ENCODE assay signal across 24 cellular contexts in the genomic region with DNA sequence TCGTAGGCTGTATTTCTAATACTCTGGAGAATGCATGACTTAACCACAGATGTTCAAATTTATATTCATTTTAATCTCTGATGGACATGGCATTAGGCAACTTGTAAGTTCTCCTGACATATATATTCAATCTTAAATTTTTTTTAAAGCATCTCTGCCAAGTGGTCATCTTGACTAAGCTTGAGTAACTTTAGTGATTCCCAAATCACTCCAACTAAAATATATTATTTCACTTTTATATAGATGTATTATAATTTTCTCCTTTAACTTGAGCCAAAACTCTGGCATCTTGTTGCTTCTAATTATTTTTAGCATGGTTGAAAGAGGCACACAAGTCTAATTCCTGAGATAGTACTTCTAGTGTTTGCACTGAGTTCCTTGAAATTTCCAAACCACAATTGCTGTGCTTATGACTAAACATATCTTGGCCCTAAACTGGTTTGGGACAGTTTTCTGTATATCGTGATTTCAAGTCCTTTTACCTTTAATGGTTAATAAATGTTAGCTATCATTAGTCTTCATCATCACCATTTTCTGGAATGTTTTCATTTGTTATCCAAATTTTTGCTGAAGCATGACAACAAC. TPM values are rescaled to one million over a fixed set of nuclear protein-coding genes. Genes with fewer than 3 reads are reported as not detected.
DNase-seq lines count a peak whose midpoint lies in the region; ATAC-seq, FAIRE-seq and TF ChIP-seq lines count a peak whose summit lies in the region.
"Had no signal": no experiment of that assay in that cellular context is flagged by ENCODE, and none has a peak within 500 bp of the region (broad histone marks: within the 10 kb centered on the region; RNA-seq: fewer than 3 reads in every experiment).

No MANE protein-coding gene starts in this region.

- H3F3A ChIP-seq in GM23248 (ENCODE audit: insufficient read depth): no peaks in the 10 kb centered on the region

- H3K4me1 ChIP-seq in GM23248 (ENCODE audit: insufficient read depth) (no peaks in the 10 kb centered on the region), astrocyte (ENCODE audit: insufficient read depth, low read length) (no peaks in the 10 kb centered on the region), fibroblast of lung (ENCODE audit: control insufficient read depth, extremely low read depth, insufficient read depth, low read length) (no peaks in the 10 kb centered on the region)

- H3K4me1 Mint-ChIP-seq in astrocyte (ENCODE audit: low read depth, unreplicated experiment): no peaks in the 10 kb centered on the region
- no peaks in the 10 kb centered on the region for H3K4me1 Mint-ChIP-seq in activated T-cell treated with anti-CD3 and anti-CD28 coated beads, Interleukin-2, amount 50 U/mL, for 4 hours (ENCODE audit: low read depth)

- WGBS in GM23248 (ENCODE audit: low coverage in 1 of 2, low lambda C conversion rate in 2 of 2, missing lambda C conversion rate in 2 of 2), 2 experiments: 57 to 69% methylated on average over 2 of the region's 2 CpGs

- H3K36me3 Mint-ChIP-seq in astrocyte (ENCODE audit: low read depth, unreplicated experiment): no peaks in the 10 kb centered on the region
- H3K36me3 Mint-ChIP-seq in activated T-cell treated with anti-CD3 and anti-CD28 coated beads, Interleukin-2, amount 50 U/mL, for 4 hours (ENCODE audit: insufficient read depth): no peaks in the 10 kb centered on the region
- H3K36me3 Mint-ChIP-seq: CD4-positive, alpha-beta memory T cell had no signal

- H3K4me3 ChIP-seq in GM23248 (no peak overlapping the region), astrocyte (ENCODE audit: insufficient read depth, low read depth, low read length) (no peak overlapping the region), fibroblast of lung (replicated peaks in 1 of 4; ENCODE audit: control extremely low read depth in 1 of 4, insufficient read depth in 1 of 4, low read depth in 3 of 4, low read length in 4 of 4) (no peak overlapping the region), fibroblast of the aortic adventitia (ENCODE audit: low read depth, low read length) (no peak overlapping the region)
- H3K4me3 ChIP-seq: GM23338 had no signal

- H4K20me1 ChIP-seq in GM23248 (ENCODE audit: insufficient read depth): no peaks in the 10 kb centered on the region
- H4K20me1 ChIP-seq in astrocyte (ENCODE audit: insufficient read depth, low read length): no peaks in the 10 kb centered on the region
- no peaks in the 10 kb centered on the region for H4K20me1 ChIP-seq in fibroblast of lung (ENCODE audit: control insufficient read depth, extremely low read depth, insufficient read depth, low read length)

- DNase-seq in GM23248: peak; percentile 22
- peak; percentile 16 for DNase-seq in astrocyte (ENCODE audit: low read depth)
- peak; percentile 26 to 43 for DNase-seq in fibroblast of lung (ENCODE audit: low read depth in 2 of 2)
- DNase-seq in fibroblast of the aortic adventitia (ENCODE audit: low read depth): peak; percentile 72
- DNase-seq in AG20443 (ENCODE audit: low spot score): no peak
- no peak for DNase-seq in activated T-cell treated with anti-CD3 and anti-CD28 coated beads, Interleukin-2, amount 50 U/mL, for 4 hours
- no peak for DNase-seq in posterior cingulate gyrus
- DNase-seq: AML-193; C1 segment of cervical spinal cord; Calu3; CD4-positive, alpha-beta memory T cell; COR-L47; DMS53; DMS79 treated with DMSO at 0.1 percent for 48 hours; GF-D8; H9 had no signal

- H3K36me3 ChIP-seq in GM23248 (ENCODE audit: low read depth): no peaks in the 10 kb centered on the region
- no peaks in the 10 kb centered on the region for H3K36me3 ChIP-seq in astrocyte (ENCODE audit: insufficient read depth, low read length)
- no peaks in the 10 kb centered on the region for H3K36me3 ChIP-seq in fibroblast of lung (ENCODE audit: control insufficient read depth, insufficient read depth, low read length)

- peaks cover 5% of the 10 kb centered on the region for H3K27me3 Mint-ChIP-seq in astrocyte (ENCODE audit: low read depth, unreplicated experiment)
- H3K27me3 Mint-ChIP-seq in activated T-cell treated with anti-CD3 and anti-CD28 coated beads, Interleukin-2, amount 50 U/mL, for 4 hours (ENCODE audit: low read depth): peaks cover 18% of the 10 kb centered on the region

- H3K27ac ChIP-seq in GM23248 (no peak overlapping the region), astrocyte (ENCODE audit: low read depth, low read length) (no peak overlapping the region), fibroblast of lung (ENCODE audit: insufficient read depth, low read length) (no peak overlapping the region)
- H3K27ac ChIP-seq: 22Rv1 had no signal

- no peaks in the 10 kb centered on the region for H3K27me3 ChIP-seq in GM23248 (replicated peaks; ENCODE audit: insufficient read depth)
- no peaks in the 10 kb centered on the region for H3K27me3 ChIP-seq in astrocyte (ENCODE audit: insufficient read depth, low read length)
- H3K27me3 ChIP-seq in fibroblast of lung (ENCODE audit: control insufficient read depth, insufficient read depth, low read length): peaks cover under 1% of the 10 kb centered on the region

- H2AFZ ChIP-seq in GM23248 (no peak overlapping the region), astrocyte (ENCODE audit: low read depth, low read length) (no peak overlapping the region), fibroblast of lung (ENCODE audit: low read length) (no peak overlapping the region)
- H2AFZ ChIP-seq: GM23338 had no signal

- FAIRE-seq in astrocyte (lab: Jason Lieb, UNC): peak; percentile 26
- FAIRE-seq: A204.1, GM12891, GM18507 had no signal

- H3K4me3 Mint-ChIP-seq in astrocyte (ENCODE audit: unreplicated experiment): no peak overlapping the region
- no peak overlapping the region for H3K4me3 Mint-ChIP-seq in activated T-cell treated with anti-CD3 and anti-CD28 coated beads, Interleukin-2, amount 50 U/mL, for 4 hours
- H3K4me3 Mint-ChIP-seq: CD4-positive, alpha-beta memory T cell; GM23338; H9 had no signal

- intact Hi-C loops in posterior cingulate gyrus (cut with DNase I): no loop called here

- no peaks in the 10 kb centered on the region for H3K9me3 Mint-ChIP-seq in astrocyte (ENCODE audit: unreplicated experiment)
- no peaks in the 10 kb centered on the region for H3K9me3 Mint-ChIP-seq in activated T-cell treated with anti-CD3 and anti-CD28 coated beads, Interleukin-2, amount 50 U/mL, for 4 hours
- H3K9me3 Mint-ChIP-seq: GM23338, H9 had no signal

- no peak overlapping the region for H3K4me2 ChIP-seq in GM23248 (ENCODE audit: unreplicated experiment)
- H3K4me2 ChIP-seq in astrocyte (ENCODE audit: low read length): no peak overlapping the region
- no peak overlapping the region for H3K4me2 ChIP-seq in fibroblast of lung (ENCODE audit: extremely low read depth, insufficient read depth, low read length)
- H3K4me2 ChIP-seq: GM23338 had no signal

- no peak overlapping the region for H3K27ac Mint-ChIP-seq in astrocyte (ENCODE audit: unreplicated experiment)
- H3K27ac Mint-ChIP-seq: CD4-positive, alpha-beta memory T cell; GM23338; H9 had no signal

- H3K9ac ChIP-seq in GM23248: no peak overlapping the region
- no peak overlapping the region for H3K9ac ChIP-seq in astrocyte (ENCODE audit: low read length)
- no peak overlapping the region for H3K9ac ChIP-seq in fibroblast of lung (ENCODE audit: insufficient read depth, low read length)

- in situ Hi-C loops in GM23248 (cut with MboI): no loop called here

- no peaks in the 10 kb centered on the region for H3K79me2 ChIP-seq in GM23248 (ENCODE audit: insufficient read depth)
- no peaks in the 10 kb centered on the region for H3K79me2 ChIP-seq in astrocyte (ENCODE audit: insufficient read depth, low read length)
- no peaks in the 10 kb centered on the region for H3K79me2 ChIP-seq in fibroblast of lung (ENCODE audit: control insufficient read depth, insufficient read depth, low read length)

- H3K9me3 ChIP-seq in GM23248 (ENCODE audit: low read depth) (no peaks in the 10 kb centered on the region), astrocyte (ENCODE audit: insufficient read depth, low read depth, low read length) (no peaks in the 10 kb centered on the region), fibroblast of lung (ENCODE audit: control insufficient read depth, insufficient read depth, low read depth, low read length) (no peaks in the 10 kb centered on the region)

- TF ChIP-seq CTCF in astrocyte (IDR thresholded peaks at IDR 0.05; ENCODE audit: insufficient read depth, low read depth, low read length) (no peak), fibroblast of lung (conservative IDR thresholded peaks at IDR 0.05 in 1 of 2, IDR thresholded peaks at IDR 0.05 in 1 of 2; ENCODE audit: low read depth in 1 of 2, low read length in 2 of 2) (no peak), fibroblast of the aortic adventitia (IDR thresholded peaks at IDR 0.05; ENCODE audit: insufficient read depth, low read length) (no peak)

- no peaks in the 10 kb centered on the region for H3K9me2 ChIP-seq in GM23248 (ENCODE audit: insufficient read depth)

- ATAC-seq in activated T-cell treated with anti-CD3 and anti-CD28 coated beads, Interleukin-2, amount 50 U/mL, for 4 hours: no peak
- no peak for ATAC-seq in GM21423 (IDR thresholded peaks at IDR 0.05; ENCODE audit: unreplicated experiment)
- ATAC-seq: GM23338, HCT116 had no signal

RNA-seq across cellular contexts. Expression of a gene that starts 8.4 kb away (rescaled TPM):
- 0.54 and 2.1 TPM in 2 replicates for total RNA-seq in GM23248 (2014; rRNA removed; shearing (Covaris generic))
- polyA plus RNA-seq in GM23248 (2016; fragmentation: Nextera tagmentation; extraction: Ambion mirVana): 0.43 and 0.54 TPM in 2 replicates
- 1.5 and 1.6 TPM in 2 replicates for total RNA-seq in astrocyte
- 2.8 and 3.6 TPM in 2 replicates for total RNA-seq in fibroblast of lung
- 0.14 and 0.66 TPM in 2 replicates for polyA plus RNA-seq in fibroblast of lung
- polyA plus RNA-seq in fibroblast of lung (2012): 0.05 and 0.32 TPM in 2 replicates
- polyA minus RNA-seq in fibroblast of lung (ENCODE audit: low replicate concordance): 1.1 TPM in 1 of 2 replicates, not detected in the other
- total RNA-seq in fibroblast of the aortic adventitia (ENCODE audit: low replicate concordance): 12.1 and 12.8 TPM in 2 replicates
- 1 to 10 TPM in 1 of 3 donors, under 1 TPM in 2; 0.40 to 1.1 (median 0.46) TPM for total RNA-seq in activated T-cell treated with anti-CD3 and anti-CD28 coated beads, Interleukin-2, amount 50 U/mL, for 4 hours
- total RNA-seq: Calu3; CD4-positive, alpha-beta memory T cell; G401 had no signal
- polyA plus RNA-seq: CD4-positive, alpha-beta memory T cell had no signal

Comparison
In these comparisons a context has a peak if more than half of its experiments do, and no peak if none do; other contexts are left out.
1. DNase-seq: peak in GM23248 (single experiment), astrocyte (single experiment), fibroblast of lung (2 of 2) and fibroblast of the aortic adventitia (single experiment); none in AG20443 (single experiment), activated T-cell treated with anti-CD3 and anti-CD28 coated beads, Interleukin-2, amount 50 U/mL, for 4 hours (single experiment) and posterior cingulate gyrus (0 of 10).